Comparison of ENCODE assay signal across 12 cellular contexts in the genomic region with DNA sequence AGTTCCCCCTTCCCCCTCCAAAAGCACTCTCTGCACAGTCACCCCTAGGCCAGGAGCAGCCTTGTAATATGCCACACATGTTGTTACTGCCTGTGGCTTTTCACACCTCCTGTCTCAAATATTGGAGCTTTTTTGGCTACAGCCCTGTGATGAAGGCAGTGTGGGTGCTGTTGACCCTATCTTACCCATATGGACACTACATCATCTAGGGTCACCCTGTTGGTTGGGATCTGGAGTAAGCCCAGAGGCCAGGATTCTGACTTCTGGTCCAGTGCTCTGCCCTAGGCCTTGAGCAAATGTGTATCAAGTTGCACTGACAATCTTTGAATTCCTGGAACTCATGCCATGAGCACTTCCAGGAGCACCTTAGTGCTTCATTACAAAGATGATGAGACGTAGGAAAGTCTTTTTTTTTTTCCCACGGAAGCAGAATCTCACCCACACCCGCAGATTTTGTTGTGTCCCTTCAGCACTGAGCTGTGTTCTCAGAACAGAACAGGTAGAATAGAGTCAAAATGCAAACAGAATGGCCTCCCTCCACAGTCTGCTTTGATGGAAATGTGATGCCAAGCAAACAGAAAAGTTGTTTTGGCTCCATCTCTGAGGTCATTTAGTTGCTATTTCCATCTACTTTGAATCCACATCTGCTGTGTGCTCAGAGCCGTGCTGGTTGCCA. TPM values are rescaled to one million over a fixed set of nuclear protein-coding genes. Genes with fewer than 3 reads are reported as not detected.
DNase-seq lines count a peak whose midpoint lies in the region; ATAC-seq, FAIRE-seq and TF ChIP-seq lines count a peak whose summit lies in the region.
"Had no signal": no experiment of that assay in that cellular context is flagged by ENCODE, and none has a peak within 500 bp of the region (broad histone marks: within the 10 kb centered on the region; RNA-seq: fewer than 3 reads in every experiment).

No MANE protein-coding gene starts in this region.

- H3K9me3 ChIP-seq in right cardiac atrium (ENCODE audit: control insufficient read depth, low read length) (no peaks in the 10 kb centered on the region), lower lobe of right lung (no peaks in the 10 kb centered on the region), uterus (no peaks in the 10 kb centered on the region)

- WGBS in right cardiac atrium: 61% methylated on average over 4 of the region's 4 CpGs

- H3K27ac Mint-ChIP-seq in activated CD4-positive, alpha-beta memory T cell treated with anti-CD3 and anti-CD28 coated beads for 36 hours: peak overlapping the region; percentile 95

- TF ChIP-seq POLR2A in uterus (IDR thresholded peaks at IDR 0.05): no peak

- H3K36me3 ChIP-seq in lower lobe of right lung (no peaks in the 10 kb centered on the region), uterus (no peaks in the 10 kb centered on the region)

- peaks cover 90% of the 10 kb centered on the region for H3K4me1 Mint-ChIP-seq in activated CD4-positive, alpha-beta memory T cell treated with anti-CD3 and anti-CD28 coated beads for 36 hours (ENCODE audit: low read depth)

- TF ChIP-seq CTCF in lower lobe of right lung (IDR thresholded peaks at IDR 0.05): no peak
- no peak for TF ChIP-seq CTCF in uterus (IDR thresholded peaks at IDR 0.05)

- intact Hi-C loops in Right ventricle myocardium superior (cut with DNase I): no loop called here
- intact Hi-C loops in right cardiac atrium (cut with DNase I): no loop called here
- intact Hi-C loops in activated CD4-positive, alpha-beta memory T cell treated with anti-CD3 and anti-CD28 coated beads for 36 hours (cut with micrococcal nuclease): loop anchor here (1.0 to 5.0 kb wide), 3 partner anchors 14 to 48 kb away; a partner anchor contains a TSS
- intact Hi-C loops in lower lobe of right lung (cut with DNase I): no loop called here
- intact Hi-C loops in uterus (cut with DNase I; ENCODE audit: low total_unique reads): no loop called here

- H3K4me3 ChIP-seq in right cardiac atrium (ENCODE audit: low read length) (no peak overlapping the region), lower lobe of right lung (no peak overlapping the region), uterus (no peak overlapping the region)

- peaks cover 21% of the 10 kb centered on the region for H3K4me1 ChIP-seq in right cardiac atrium (ENCODE audit: control insufficient read depth, insufficient read depth, low read length)
- peaks cover 63% of the 10 kb centered on the region for H3K4me1 ChIP-seq in lower lobe of right lung
- peaks cover 5 to 16% of the 10 kb centered on the region in 2 donors for H3K4me1 ChIP-seq in uterus

- peaks cover 8% of the 10 kb centered on the region for H3K9me3 Mint-ChIP-seq in activated CD4-positive, alpha-beta memory T cell treated with anti-CD3 and anti-CD28 coated beads for 36 hours

- H3K4me3 Mint-ChIP-seq in activated CD4-positive, alpha-beta memory T cell treated with anti-CD3 and anti-CD28 coated beads for 36 hours: peak overlapping the region; percentile 7

- POLR2A ChIA-PET in activated CD4-positive, alpha-beta memory T cell treated with anti-CD3 and anti-CD28 coated beads for 36 hours (lab: Charles Lee): interaction anchor here (0.6 to 5.2 kb wide), 4 partner anchors 13 to 29 kb away, joined by 3 to 40 read pairs (median 3); no protein-coding TSS in a partner anchor

- H3K27me3 Mint-ChIP-seq in activated CD4-positive, alpha-beta memory T cell treated with anti-CD3 and anti-CD28 coated beads for 36 hours: no peaks in the 10 kb centered on the region

- H3K36me3 Mint-ChIP-seq in activated CD4-positive, alpha-beta memory T cell treated with anti-CD3 and anti-CD28 coated beads for 36 hours: peaks cover 23% of the 10 kb centered on the region

- CTCF ChIA-PET in activated CD4-positive, alpha-beta memory T cell treated with anti-CD3 and anti-CD28 coated beads for 36 hours (lab: Charles Lee): interaction anchor here (1.0 kb wide), 1 partner anchor 32 kb away, joined by 3 read pairs; no protein-coding TSS in a partner anchor

- H3K27me3 ChIP-seq in right cardiac atrium (ENCODE audit: control insufficient read depth, insufficient read depth) (no peaks in the 10 kb centered on the region), lower lobe of right lung (ENCODE audit: low read depth) (no peaks in the 10 kb centered on the region), uterus (no peaks in the 10 kb centered on the region)

- ATAC-seq in Right ventricle myocardium superior (ENCODE audit: poor library complexity) (no peak), right cardiac atrium (no peak), lower lobe of right lung (no peak), HG03442 (IDR thresholded peaks at IDR 0.05; ENCODE audit: unreplicated experiment) (no peak)

- H3K27ac ChIP-seq in right cardiac atrium (ENCODE audit: low read length) (no peak overlapping the region), lower lobe of right lung (peak overlapping the region; percentile 13), uterus (peak overlapping the region; percentile 46 to 58)

- no peak for FAIRE-seq in GM19239 (lab: Jason Lieb, UNC)
- FAIRE-seq: astrocyte, TTC549 had no signal

- DNase-seq in Right ventricle myocardium superior: peak; percentile 6
- DNase-seq in right cardiac atrium: no peak
- peak; percentile 60 for DNase-seq in activated CD4-positive, alpha-beta memory T cell treated with anti-CD3 and anti-CD28 coated beads for 36 hours
- DNase-seq in lower lobe of right lung: no peak
- no peak for DNase-seq in uterus
- no peak for DNase-seq in GM19239 (ENCODE audit: insufficient read length, low spot score)
- DNase-seq in GF-D8 (lab: John Stamatoyannopoulos, UW): no peak
- DNase-seq: foreskin melanocyte; stimulated activated CD4-positive, alpha-beta T cell treated with anti-CD3 and anti-CD28 coated beads, Interleukin-4, amount 100 ng/mL, for 4 hours had no signal

RNA-seq across cellular contexts. Expression of a gene that starts 49.6 kb away (rescaled TPM):
- total RNA-seq in Right ventricle myocardium superior (17.3 TPM), right cardiac atrium (10 to 100 TPM; 29.2 to 40.5 (median 30.5) TPM), lower lobe of right lung (25.7 TPM), uterus (10 to 100 TPM; 14.3 to 66.9 (median 32.3) TPM)
- 9.9 TPM for polyA plus RNA-seq in right cardiac atrium
- total RNA-seq in activated CD4-positive, alpha-beta memory T cell treated with anti-CD3 and anti-CD28 coated beads for 36 hours: 10 to 100 TPM; 50.2 to 50.5 TPM

Comparison
In these comparisons a context has a peak if more than half of its experiments do, and no peak if none do; other contexts are left out.
1. DNase-seq: peak in Right ventricle myocardium superior (single experiment) and activated CD4-positive, alpha-beta memory T cell treated with anti-CD3 and anti-CD28 coated beads for 36 hours (single experiment); none in right cardiac atrium (0 of 3), lower lobe of right lung (single experiment), uterus (0 of 2), GM19239 (single experiment) and GF-D8 (single experiment).